Comparison of ENCODE assay signal across 9 cellular contexts in genomic region chr14:36091096-36091495, GRCh38.
DNase-seq lines count a peak whose midpoint lies in the region; ATAC-seq and TF ChIP-seq lines count a peak whose summit lies in the region.
"Had no signal": no experiment of that assay in that cellular context is flagged by ENCODE, and none has a peak within 500 bp of the region (broad histone marks: within the 10 kb centered on the region; RNA-seq: fewer than 3 reads in every experiment).

No MANE protein-coding gene starts in this region.

- TF ChIP-seq CTCF in heart left ventricle (IDR thresholded peaks at IDR 0.05) (no peak), right atrium auricular region (IDR thresholded peaks at IDR 0.05) (no peak), epithelial cell of proximal tubule (conservative IDR thresholded peaks at IDR 0.05; ENCODE audit: low read depth, low read length) (no peak)

- no peak overlapping the region for H3K4me3 Mint-ChIP-seq in activated T-cell treated with anti-CD3 and anti-CD28 coated beads, Interleukin-2, amount 50 U/mL, for 24 hours
- H3K4me3 Mint-ChIP-seq in activated naive CD8-positive, alpha-beta T cell treated with anti-CD3 and anti-CD28 coated beads for 36 hours = no peak overlapping the region

- H3K36me3 Mint-ChIP-seq in activated T-cell treated with anti-CD3 and anti-CD28 coated beads, Interleukin-2, amount 50 U/mL, for 24 hours (ENCODE audit: low read depth) = no peaks in the 10 kb centered on the region
- H3K36me3 Mint-ChIP-seq in activated naive CD8-positive, alpha-beta T cell treated with anti-CD3 and anti-CD28 coated beads for 36 hours = no peaks in the 10 kb centered on the region

- no peak overlapping the region for H3K4me3 ChIP-seq in heart left ventricle
- H3K4me3 ChIP-seq in right atrium auricular region = no peak overlapping the region
- no peak overlapping the region for H3K4me3 ChIP-seq in epithelial cell of proximal tubule (ENCODE audit: low read depth, low read length)

- peak in 3 of 4 donors; percentile 60 to 96 (median 71) for ATAC-seq in heart left ventricle

- H3K4me1 ChIP-seq in heart left ventricle (no peaks in the 10 kb centered on the region), right atrium auricular region (no peaks in the 10 kb centered on the region)
- H3K4me1 ChIP-seq: parathyroid adenoma had no signal

- WGBS in heart left ventricle, 4 donors = 40 to 72% (median 60%) methylated on average over 2 of the region's 2 CpGs

- TF ChIP-seq POLR2A in heart left ventricle (IDR thresholded peaks at IDR 0.05) = no peak

- no peaks in the 10 kb centered on the region for H3K36me3 ChIP-seq in heart left ventricle
- no peaks in the 10 kb centered on the region for H3K36me3 ChIP-seq in right atrium auricular region

- H3K4me1 Mint-ChIP-seq in activated T-cell treated with anti-CD3 and anti-CD28 coated beads, Interleukin-2, amount 50 U/mL, for 24 hours (ENCODE audit: low read depth) = no peaks in the 10 kb centered on the region
- H3K4me1 Mint-ChIP-seq in activated naive CD8-positive, alpha-beta T cell treated with anti-CD3 and anti-CD28 coated beads for 36 hours = no peaks in the 10 kb centered on the region

- DNase-seq in heart left ventricle (no peak), right atrium auricular region (ENCODE audit: low spot score) (no peak), HuH-7.5 (ENCODE audit: low spot score) (peak; percentile 16), epithelial cell of proximal tubule (ENCODE audit: low read depth) (peak; percentile 99), NCI-H1436 (lab: John Stamatoyannopoulos, UW) (no peak), NCI-H1092 treated with DMSO at 0.1 percent for 48 hours (lab: John Stamatoyannopoulos, UW) (no peak)
- no peak for DNase-seq in activated T-cell treated with anti-CD3 and anti-CD28 coated beads, Interleukin-2, amount 50 U/mL, for 24 hours
- DNase-seq in activated naive CD8-positive, alpha-beta T cell treated with anti-CD3 and anti-CD28 coated beads for 36 hours = no peak

- H3K9me3 Mint-ChIP-seq in activated T-cell treated with anti-CD3 and anti-CD28 coated beads, Interleukin-2, amount 50 U/mL, for 24 hours = no peaks in the 10 kb centered on the region
- H3K9me3 Mint-ChIP-seq in activated naive CD8-positive, alpha-beta T cell treated with anti-CD3 and anti-CD28 coated beads for 36 hours = no peaks in the 10 kb centered on the region

- intact Hi-C loops in heart left ventricle (cut with DNase I) = no loop called here

- H3K27me3 Mint-ChIP-seq in activated T-cell treated with anti-CD3 and anti-CD28 coated beads, Interleukin-2, amount 50 U/mL, for 24 hours = peaks cover 8% of the 10 kb centered on the region
- peaks cover 15% of the 10 kb centered on the region for H3K27me3 Mint-ChIP-seq in activated naive CD8-positive, alpha-beta T cell treated with anti-CD3 and anti-CD28 coated beads for 36 hours

- H3K27ac Mint-ChIP-seq in activated T-cell treated with anti-CD3 and anti-CD28 coated beads, Interleukin-2, amount 50 U/mL, for 24 hours = no peak overlapping the region
- no peak overlapping the region for H3K27ac Mint-ChIP-seq in activated naive CD8-positive, alpha-beta T cell treated with anti-CD3 and anti-CD28 coated beads for 36 hours

- H3K9me3 ChIP-seq in heart left ventricle (no peaks in the 10 kb centered on the region), right atrium auricular region (no peaks in the 10 kb centered on the region)

- H3K27me3 ChIP-seq in heart left ventricle (no peaks in the 10 kb centered on the region), right atrium auricular region (no peaks in the 10 kb centered on the region)

- no peak overlapping the region for H3K27ac ChIP-seq in heart left ventricle
- H3K27ac ChIP-seq in right atrium auricular region = no peak overlapping the region
- H3K27ac ChIP-seq: parathyroid adenoma had no signal

Comparison
In these comparisons a context has a peak if more than half of its experiments do, and no peak if none do; other contexts are left out.
1. DNase-seq: peak in HuH-7.5 (single experiment) and epithelial cell of proximal tubule (single experiment); none in heart left ventricle (0 of 5), right atrium auricular region (single experiment), NCI-H1436 (single experiment), activated T-cell treated with anti-CD3 and anti-CD28 coated beads, Interleukin-2, amount 50 U/mL, for 24 hours (single experiment), activated naive CD8-positive, alpha-beta T cell treated with anti-CD3 and anti-CD28 coated beads for 36 hours (single experiment) and NCI-H1092 treated with DMSO at 0.1 percent for 48 hours (single experiment).